In the genomic region with DNA sequence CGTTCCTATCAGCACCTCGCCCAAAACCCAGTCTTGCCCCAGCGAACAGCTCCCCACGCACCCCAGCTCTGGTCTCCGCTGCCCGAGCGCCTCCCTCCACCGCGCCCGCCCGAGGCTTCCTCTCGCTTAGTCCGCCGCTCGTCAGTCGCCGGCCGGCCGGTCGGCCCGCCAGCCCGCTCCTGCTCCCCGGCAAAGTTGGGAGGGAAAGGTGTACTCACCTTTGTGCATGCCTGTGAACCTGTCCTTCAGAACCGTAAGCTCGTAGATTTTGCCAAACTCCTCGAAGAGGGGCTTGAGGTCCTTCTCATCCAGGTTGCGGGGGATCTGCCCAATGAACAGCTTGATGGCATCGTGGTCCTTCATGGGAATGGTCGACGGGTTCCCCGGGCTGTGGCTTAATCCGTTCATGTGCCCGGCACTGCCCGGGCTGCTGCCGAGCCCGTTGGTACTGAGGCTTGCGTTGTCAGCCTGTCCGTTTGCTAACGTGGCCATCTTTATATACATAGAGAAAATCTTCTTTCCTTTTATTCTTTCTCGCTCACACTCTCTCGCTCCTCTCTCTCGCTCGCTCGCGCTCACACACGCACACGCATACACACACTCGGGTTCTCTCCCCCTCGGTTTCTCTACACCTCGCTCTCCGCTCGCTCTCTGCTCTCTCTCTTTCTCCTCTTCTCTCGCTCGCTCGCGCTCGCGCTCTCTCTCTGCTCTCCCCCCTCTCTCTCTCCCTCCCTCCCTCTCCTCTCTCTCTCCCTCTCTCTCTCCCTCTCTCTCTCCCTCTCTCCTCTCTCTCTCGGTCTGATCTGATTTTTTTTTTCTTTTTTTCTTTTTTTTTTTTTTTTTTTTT, we compare ENCODE assay signal across 1 cellular context.
A peak's percentile ranks its signal among the peaks of the same experiment; 100 is the strongest.
TF ChIP-seq lines count a peak whose summit lies in the region.

A gene (minus strand): TSS at position 661 of the 847 bp plus-strand sequence.

TF ChIP-seq in HEK293, 187 proteins besides CTCF, POLR2A, EP300 and RAD21 (continued from another document and continues in another):
- TF ChIP-seq, protein P1, sequence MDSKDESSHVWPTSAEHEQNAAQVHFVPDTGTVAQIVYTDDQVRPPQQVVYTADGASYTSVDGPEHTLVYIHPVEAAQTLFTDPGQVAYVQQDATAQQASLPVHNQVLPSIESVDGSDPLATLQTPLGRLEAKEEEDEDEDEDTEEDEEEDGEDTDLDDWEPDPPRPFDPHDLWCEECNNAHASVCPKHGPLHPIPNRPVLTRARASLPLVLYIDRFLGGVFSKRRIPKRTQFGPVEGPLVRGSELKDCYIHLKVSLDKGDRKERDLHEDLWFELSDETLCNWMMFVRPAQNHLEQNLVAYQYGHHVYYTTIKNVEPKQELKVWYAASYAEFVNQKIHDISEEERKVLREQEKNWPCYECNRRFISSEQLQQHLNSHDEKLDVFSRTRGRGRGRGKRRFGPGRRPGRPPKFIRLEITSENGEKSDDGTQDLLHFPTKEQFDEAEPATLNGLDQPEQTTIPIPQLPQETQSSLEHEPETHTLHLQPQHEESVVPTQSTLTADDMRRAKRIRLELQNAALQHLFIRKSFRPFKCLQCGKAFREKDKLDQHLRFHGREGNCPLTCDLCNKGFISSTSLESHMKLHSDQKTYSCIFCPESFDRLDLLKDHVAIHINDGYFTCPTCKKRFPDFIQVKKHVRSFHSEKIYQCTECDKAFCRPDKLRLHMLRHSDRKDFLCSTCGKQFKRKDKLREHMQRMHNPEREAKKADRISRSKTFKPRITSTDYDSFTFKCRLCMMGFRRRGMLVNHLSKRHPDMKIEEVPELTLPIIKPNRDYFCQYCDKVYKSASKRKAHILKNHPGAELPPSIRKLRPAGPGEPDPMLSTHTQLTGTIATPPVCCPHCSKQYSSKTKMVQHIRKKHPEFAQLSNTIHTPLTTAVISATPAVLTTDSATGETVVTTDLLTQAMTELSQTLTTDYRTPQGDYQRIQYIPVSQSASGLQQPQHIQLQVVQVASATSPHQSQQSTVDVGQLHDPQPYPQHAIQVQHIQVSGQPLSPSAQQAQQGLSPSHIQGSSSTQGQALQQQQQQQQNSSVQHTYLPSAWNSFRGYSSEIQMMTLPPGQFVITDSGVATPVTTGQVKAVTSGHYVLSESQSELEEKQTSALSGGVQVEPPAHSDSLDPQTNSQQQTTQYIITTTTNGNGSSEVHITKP (tag by site-specific recombination; IDR thresholded peaks at IDR 0.05) = peak; percentile 83; the same call in 1 of the 2 replicates
- TF ChIP-seq HOXA7 (CRISPR knock-in tag; IDR thresholded peaks at IDR 0.05; ENCODE audit: borderline replicate concordance) (no peak), ZNF747 (tag by site-specific recombination; IDR thresholded peaks at IDR 0.05) (no peak), ZNF169 (tag by site-specific recombination; IDR thresholded peaks at IDR 0.05) (no peak), ZNF549 (tag by site-specific recombination; IDR thresholded peaks at IDR 0.05) (no peak), YY1 (tag by site-specific recombination; IDR thresholded peaks at IDR 0.05) (no peak), ZNF792 (tag by site-specific recombination; IDR thresholded peaks at IDR 0.05) (no peak), ZNF626 (tag by site-specific recombination; IDR thresholded peaks at IDR 0.05) (no peak), ZSCAN16 (tag by site-specific recombination; IDR thresholded peaks at IDR 0.05) (no peak), ZNF76 (tag by site-specific recombination; IDR thresholded peaks at IDR 0.05; ENCODE audit: borderline replicate concordance, low read depth) (no peak), ZNF629 (tag by site-specific recombination; IDR thresholded peaks at IDR 0.05) (peak; percentile 16; the same call in 1 of the 2 replicates), ZBTB17 (tag by site-specific recombination; IDR thresholded peaks at IDR 0.05) (peak; percentile 88), ZNF571 (tag by site-specific recombination; IDR thresholded peaks at IDR 0.05) (no peak), ZFHX2 (tag by site-specific recombination; conservative IDR thresholded peaks at IDR 0.05) (0 out of 2 replicates have a peak, but pooled peaks have one; percentile 17), ZNF777 (tag by site-specific recombination; IDR thresholded peaks at IDR 0.05; ENCODE audit: borderline replicate concordance) (peak; percentile 60; the same call in 1 of the 2 replicates), ZNF596 (tag by site-specific recombination; IDR thresholded peaks at IDR 0.05) (peak; percentile 95), KLF16 (tag by site-specific recombination; IDR thresholded peaks at IDR 0.05) (peak; percentile 56; the same call in 1 of the 2 replicates), PRDM1 (tag by site-specific recombination; IDR thresholded peaks at IDR 0.05) (peak; percentile 97), ZNF561 (tag by site-specific recombination; IDR thresholded peaks at IDR 0.05; ENCODE audit: borderline replicate concordance) (no peak), ZNF473 (tag by site-specific recombination; IDR thresholded peaks at IDR 0.05) (no peak), WT1 (tag by site-specific recombination; IDR thresholded peaks at IDR 0.05) (no peak), ZNF335 (tag by site-specific recombination; conservative IDR thresholded peaks at IDR 0.05) (peak; percentile 86), GLIS1 (tag by site-specific recombination; IDR thresholded peaks at IDR 0.05) (no peak), ZNF664 (tag by site-specific recombination; IDR thresholded peaks at IDR 0.05) (no peak), ZNF324 (tag by site-specific recombination; IDR thresholded peaks at IDR 0.05) (no peak), ZEB2 (tag by site-specific recombination; IDR thresholded peaks at IDR 0.05) (no peak), ZFP3 (tag by site-specific recombination; IDR thresholded peaks at IDR 0.05; ENCODE audit: low read depth) (no peak), FEZF1 (tag by site-specific recombination; IDR thresholded peaks at IDR 0.05) (no peak)
- TF ChIP-seq, protein P2, sequence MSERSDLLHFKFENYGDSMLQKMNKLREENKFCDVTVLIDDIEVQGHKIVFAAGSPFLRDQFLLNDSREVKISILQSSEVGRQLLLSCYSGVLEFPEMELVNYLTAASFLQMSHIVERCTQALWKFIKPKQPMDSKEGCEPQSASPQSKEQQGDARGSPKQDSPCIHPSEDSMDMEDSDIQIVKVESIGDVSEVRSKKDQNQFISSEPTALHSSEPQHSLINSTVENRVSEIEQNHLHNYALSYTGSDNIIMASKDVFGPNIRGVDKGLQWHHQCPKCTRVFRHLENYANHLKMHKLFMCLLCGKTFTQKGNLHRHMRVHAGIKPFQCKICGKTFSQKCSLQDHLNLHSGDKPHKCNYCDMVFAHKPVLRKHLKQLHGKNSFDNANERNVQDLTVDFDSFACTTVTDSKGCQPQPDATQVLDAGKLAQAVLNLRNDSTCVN (tag by site-specific recombination; optimal IDR thresholded peaks at IDR 0.05) = peak; percentile 30
- TF ChIP-seq, protein P3, sequence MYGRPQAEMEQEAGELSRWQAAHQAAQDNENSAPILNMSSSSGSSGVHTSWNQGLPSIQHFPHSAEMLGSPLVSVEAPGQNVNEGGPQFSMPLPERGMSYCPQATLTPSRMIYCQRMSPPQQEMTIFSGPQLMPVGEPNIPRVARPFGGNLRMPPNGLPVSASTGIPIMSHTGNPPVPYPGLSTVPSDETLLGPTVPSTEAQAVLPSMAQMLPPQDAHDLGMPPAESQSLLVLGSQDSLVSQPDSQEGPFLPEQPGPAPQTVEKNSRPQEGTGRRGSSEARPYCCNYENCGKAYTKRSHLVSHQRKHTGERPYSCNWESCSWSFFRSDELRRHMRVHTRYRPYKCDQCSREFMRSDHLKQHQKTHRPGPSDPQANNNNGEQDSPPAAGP (tag by site-specific recombination; IDR thresholded peaks at IDR 0.05) = no peak
- TF ChIP-seq, protein P4, sequence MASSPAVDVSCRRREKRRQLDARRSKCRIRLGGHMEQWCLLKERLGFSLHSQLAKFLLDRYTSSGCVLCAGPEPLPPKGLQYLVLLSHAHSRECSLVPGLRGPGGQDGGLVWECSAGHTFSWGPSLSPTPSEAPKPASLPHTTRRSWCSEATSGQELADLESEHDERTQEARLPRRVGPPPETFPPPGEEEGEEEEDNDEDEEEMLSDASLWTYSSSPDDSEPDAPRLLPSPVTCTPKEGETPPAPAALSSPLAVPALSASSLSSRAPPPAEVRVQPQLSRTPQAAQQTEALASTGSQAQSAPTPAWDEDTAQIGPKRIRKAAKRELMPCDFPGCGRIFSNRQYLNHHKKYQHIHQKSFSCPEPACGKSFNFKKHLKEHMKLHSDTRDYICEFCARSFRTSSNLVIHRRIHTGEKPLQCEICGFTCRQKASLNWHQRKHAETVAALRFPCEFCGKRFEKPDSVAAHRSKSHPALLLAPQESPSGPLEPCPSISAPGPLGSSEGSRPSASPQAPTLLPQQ (tag by site-specific recombination; IDR thresholded peaks at IDR 0.05) = peak; percentile 76
- TF ChIP-seq, protein P5, sequence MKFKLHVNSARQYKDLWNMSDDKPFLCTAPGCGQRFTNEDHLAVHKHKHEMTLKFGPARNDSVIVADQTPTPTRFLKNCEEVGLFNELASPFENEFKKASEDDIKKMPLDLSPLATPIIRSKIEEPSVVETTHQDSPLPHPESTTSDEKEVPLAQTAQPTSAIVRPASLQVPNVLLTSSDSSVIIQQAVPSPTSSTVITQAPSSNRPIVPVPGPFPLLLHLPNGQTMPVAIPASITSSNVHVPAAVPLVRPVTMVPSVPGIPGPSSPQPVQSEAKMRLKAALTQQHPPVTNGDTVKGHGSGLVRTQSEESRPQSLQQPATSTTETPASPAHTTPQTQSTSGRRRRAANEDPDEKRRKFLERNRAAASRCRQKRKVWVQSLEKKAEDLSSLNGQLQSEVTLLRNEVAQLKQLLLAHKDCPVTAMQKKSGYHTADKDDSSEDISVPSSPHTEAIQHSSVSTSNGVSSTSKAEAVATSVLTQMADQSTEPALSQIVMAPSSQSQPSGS (tag by site-specific recombination; IDR thresholded peaks at IDR 0.05; ENCODE audit: low read depth) = no peak
- TF ChIP-seq, protein P6, sequence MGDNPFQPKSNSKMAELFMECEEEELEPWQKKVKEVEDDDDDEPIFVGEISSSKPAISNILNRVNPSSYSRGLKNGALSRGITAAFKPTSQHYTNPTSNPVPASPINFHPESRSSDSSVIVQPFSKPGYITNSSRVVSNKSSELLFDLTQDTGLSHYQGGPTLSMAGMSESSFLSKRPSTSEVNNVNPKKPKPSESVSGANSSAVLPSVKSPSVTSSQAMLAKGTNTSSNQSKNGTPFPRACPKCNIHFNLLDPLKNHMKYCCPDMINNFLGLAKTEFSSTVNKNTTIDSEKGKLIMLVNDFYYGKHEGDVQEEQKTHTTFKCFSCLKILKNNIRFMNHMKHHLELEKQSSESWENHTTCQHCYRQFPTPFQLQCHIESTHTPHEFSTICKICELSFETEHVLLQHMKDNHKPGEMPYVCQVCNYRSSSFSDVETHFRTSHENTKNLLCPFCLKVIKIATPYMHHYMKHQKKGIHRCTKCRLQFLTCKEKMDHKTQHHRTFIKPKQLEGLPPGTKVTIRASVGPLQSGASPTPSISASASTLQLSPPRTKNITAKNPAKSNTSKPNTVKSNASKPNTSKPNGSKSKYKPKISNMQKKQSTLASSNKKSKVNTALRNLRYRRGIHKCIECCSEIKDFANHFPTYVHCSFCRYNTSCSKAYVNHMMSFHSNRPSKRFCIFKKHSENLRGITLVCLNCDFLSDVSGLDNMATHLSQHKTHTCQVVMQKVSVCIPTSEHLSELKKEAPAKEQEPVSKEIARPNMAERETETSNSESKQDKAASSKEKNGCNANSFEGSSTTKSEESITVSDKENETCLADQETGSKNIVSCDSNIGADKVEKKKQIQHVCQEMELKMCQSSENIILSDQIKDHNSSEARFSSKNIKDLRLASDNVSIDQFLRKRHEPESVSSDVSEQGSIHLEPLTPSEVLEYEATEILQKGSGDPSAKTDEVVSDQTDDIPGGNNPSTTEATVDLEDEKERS (tag by site-specific recombination; IDR thresholded peaks at IDR 0.05) = peak; percentile 63; the same call in 1 of the 2 replicates
- TF ChIP-seq, protein P7, sequence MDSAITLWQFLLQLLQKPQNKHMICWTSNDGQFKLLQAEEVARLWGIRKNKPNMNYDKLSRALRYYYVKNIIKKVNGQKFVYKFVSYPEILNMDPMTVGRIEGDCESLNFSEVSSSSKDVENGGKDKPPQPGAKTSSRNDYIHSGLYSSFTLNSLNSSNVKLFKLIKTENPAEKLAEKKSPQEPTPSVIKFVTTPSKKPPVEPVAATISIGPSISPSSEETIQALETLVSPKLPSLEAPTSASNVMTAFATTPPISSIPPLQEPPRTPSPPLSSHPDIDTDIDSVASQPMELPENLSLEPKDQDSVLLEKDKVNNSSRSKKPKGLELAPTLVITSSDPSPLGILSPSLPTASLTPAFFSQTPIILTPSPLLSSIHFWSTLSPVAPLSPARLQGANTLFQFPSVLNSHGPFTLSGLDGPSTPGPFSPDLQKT (IDR thresholded peaks at IDR 0.05; ENCODE audit: borderline replicate concordance, low read depth, low read length) = no peak
- TF ChIP-seq, protein P8, sequence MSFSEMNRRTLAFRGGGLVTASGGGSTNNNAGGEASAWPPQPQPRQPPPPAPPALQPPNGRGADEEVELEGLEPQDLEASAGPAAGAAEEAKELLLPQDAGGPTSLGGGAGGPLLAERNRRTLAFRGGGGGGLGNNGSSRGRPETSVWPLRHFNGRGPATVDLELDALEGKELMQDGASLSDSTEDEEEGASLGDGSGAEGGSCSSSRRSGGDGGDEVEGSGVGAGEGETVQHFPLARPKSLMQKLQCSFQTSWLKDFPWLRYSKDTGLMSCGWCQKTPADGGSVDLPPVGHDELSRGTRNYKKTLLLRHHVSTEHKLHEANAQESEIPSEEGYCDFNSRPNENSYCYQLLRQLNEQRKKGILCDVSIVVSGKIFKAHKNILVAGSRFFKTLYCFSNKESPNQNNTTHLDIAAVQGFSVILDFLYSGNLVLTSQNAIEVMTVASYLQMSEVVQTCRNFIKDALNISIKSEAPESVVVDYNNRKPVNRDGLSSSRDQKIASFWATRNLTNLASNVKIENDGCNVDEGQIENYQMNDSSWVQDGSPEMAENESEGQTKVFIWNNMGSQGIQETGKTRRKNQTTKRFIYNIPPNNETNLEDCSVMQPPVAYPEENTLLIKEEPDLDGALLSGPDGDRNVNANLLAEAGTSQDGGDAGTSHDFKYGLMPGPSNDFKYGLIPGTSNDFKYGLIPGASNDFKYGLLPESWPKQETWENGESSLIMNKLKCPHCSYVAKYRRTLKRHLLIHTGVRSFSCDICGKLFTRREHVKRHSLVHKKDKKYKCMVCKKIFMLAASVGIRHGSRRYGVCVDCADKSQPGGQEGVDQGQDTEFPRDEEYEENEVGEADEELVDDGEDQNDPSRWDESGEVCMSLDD (tag by site-specific recombination; IDR thresholded peaks at IDR 0.05) = peak; percentile 60; the same call in 1 of the 2 replicates
